In genomic region chr10:49512121-49512809, GRCh38 we compare ENCODE assay signal across 9 cellular contexts. TPM values are rescaled to one million over a fixed set of nuclear protein-coding genes. Genes with fewer than 3 reads are reported as not detected.
DNase-seq lines count a peak whose midpoint lies in the region; ATAC-seq, FAIRE-seq and TF ChIP-seq lines count a peak whose summit lies in the region.
"Had no signal": no experiment of that assay in that cellular context is flagged by ENCODE, and none has a peak within 500 bp of the region (broad histone marks: within the 10 kb centered on the region; RNA-seq: fewer than 3 reads in every experiment).

No MANE protein-coding gene starts in this region.

- H3K27me3 ChIP-seq in brain microvascular endothelial cell (replicated peaks) (no peaks in the 10 kb centered on the region), liver (ENCODE audit: control insufficient read depth in 4 of 4, insufficient read depth in 4 of 4, low read length in 3 of 4) (no peaks in the 10 kb centered on the region)

- DNase-seq in AG09319 (ENCODE audit: extremely low read depth, low read depth) (no peak), GM12891 (ENCODE audit: insufficient read length, low spot score) (no peak), NCI-H2196 treated with DMSO at 0.1 percent for 48 hours (lab: John Stamatoyannopoulos, UW; ENCODE audit: unreplicated experiment) (peak; percentile 6), brain microvascular endothelial cell (no peak), NCI-H187 treated with DMSO at 0.1 percent for 48 hours (lab: John Stamatoyannopoulos, UW) (no peak)

- H3K9me3 ChIP-seq in liver (ENCODE audit: control insufficient read depth in 4 of 4, low read length in 3 of 4): no peaks in the 10 kb centered on the region

- H3K4me3 ChIP-seq in brain microvascular endothelial cell (ENCODE audit: low read depth, low read length) (no peak overlapping the region), liver (ENCODE audit: low read depth in 1 of 3, low read length in 3 of 3) (no peak overlapping the region)

- in situ Hi-C loops in brain microvascular endothelial cell (cut with HindIII; ENCODE audit: low pct_ligation_motif_present, low sequenced_read_pairs): no loop called here

- H3K36me3 ChIP-seq in brain microvascular endothelial cell (replicated peaks) (peaks cover 22% of the 10 kb centered on the region), liver (ENCODE audit: control insufficient read depth in 4 of 4, insufficient read depth in 3 of 4, low read depth in 1 of 4, low read length in 3 of 4) (peaks cover 0 to 17% (median 10%) of the 10 kb centered on the region in 4 donors)

- H3K4me1 ChIP-seq in liver (ENCODE audit: control insufficient read depth in 4 of 4, insufficient read depth in 4 of 4, low read length in 3 of 4): no peaks in the 10 kb centered on the region

- TF ChIP-seq POLR2A in GM12891 (IDR thresholded peaks at IDR 0.05; ENCODE audit: low read depth, low read length): no peak

- peak; percentile 64 for FAIRE-seq in GM12891 (lab: Jason Lieb, UNC)

- WGBS in liver: 67% methylated on average over 4 of the region's 4 CpGs

- peak; percentile 47 for TF ChIP-seq CTCF in AG09319 (IDR thresholded peaks at IDR 0.05; ENCODE audit: low read depth, low read length)
- TF ChIP-seq CTCF in brain microvascular endothelial cell (IDR thresholded peaks at IDR 0.05; ENCODE audit: low read depth, low read length, missing control alignments): peak; percentile 71
- peak; percentile 36 for TF ChIP-seq CTCF in liver (IDR thresholded peaks at IDR 0.05; ENCODE audit: low read depth, low read length, missing input control)

- H3K27ac ChIP-seq in brain microvascular endothelial cell: no peak overlapping the region
- no peak overlapping the region for H3K27ac ChIP-seq in liver (ENCODE audit: low read depth in 1 of 2, low read length in 2 of 2)
- H3K27ac ChIP-seq: HL-60 had no signal

- peak; percentile 79 to 83 for TF ChIP-seq RAD21 in liver (IDR thresholded peaks at IDR 0.05)

- no peak for ATAC-seq in GM19324 (IDR thresholded peaks at IDR 0.05; ENCODE audit: low FRiP score, unreplicated experiment)
- ATAC-seq in GM21515 (IDR thresholded peaks at IDR 0.05; ENCODE audit: unreplicated experiment): no peak

- no peak overlapping the region for H3K9ac ChIP-seq in liver (ENCODE audit: low read depth in 1 of 2, low read length in 2 of 2)

TF ChIP-seq in GM12891, 5 proteins besides CTCF, POLR2A, EP300 and RAD21:
- TF ChIP-seq POU2F2 (IDR thresholded peaks at IDR 0.05; ENCODE audit: low read depth, low read length): no peak
- no peak for TF ChIP-seq POLR2AphosphoS5 (IDR thresholded peaks at IDR 0.05; ENCODE audit: low read depth, low read length)

TF ChIP-seq in liver, 16 proteins besides CTCF, POLR2A, EP300 and RAD21:
- TF ChIP-seq RXRA (IDR thresholded peaks at IDR 0.05) (no peak), ATF3 (IDR thresholded peaks at IDR 0.05) (no peak), GABPA (IDR thresholded peaks at IDR 0.05 in 1 of 2, conservative IDR thresholded peaks at IDR 0.05 in 1 of 2) (no peak), HNF4A (conservative IDR thresholded peaks at IDR 0.05) (no peak), FOXA2 (IDR thresholded peaks at IDR 0.05) (no peak), JUND (IDR thresholded peaks at IDR 0.05) (no peak), TAF1 (conservative IDR thresholded peaks at IDR 0.05) (no peak), NR2F2 (IDR thresholded peaks at IDR 0.05) (no peak), EGR1 (IDR thresholded peaks at IDR 0.05; ENCODE audit: low read depth in 2 of 2) (no peak), FOXA1 (IDR thresholded peaks at IDR 0.05) (no peak), MAX (IDR thresholded peaks at IDR 0.05) (no peak), HNF4G (IDR thresholded peaks at IDR 0.05) (no peak), ZBTB33 (IDR thresholded peaks at IDR 0.05) (no peak), REST (IDR thresholded peaks at IDR 0.05) (no peak)
TF ChIP-seq in liver: peak in this region for 0.

RNA-seq across cellular contexts. Expression of gene ERCC6, which starts 26.7 kb away (rescaled TPM):
- 7.1 TPM for polyA plus RNA-seq in GM12891 (2012; ENCODE audit: low read depth, missing spikeins)
- 10 to 100 TPM; 12.0 to 17.1 TPM for total RNA-seq in liver
- polyA plus RNA-seq in liver: 1 to 10 TPM; 2.3 to 3.0 TPM
